Comparison of ENCODE assay signal across 9 cellular contexts in the genomic region with DNA sequence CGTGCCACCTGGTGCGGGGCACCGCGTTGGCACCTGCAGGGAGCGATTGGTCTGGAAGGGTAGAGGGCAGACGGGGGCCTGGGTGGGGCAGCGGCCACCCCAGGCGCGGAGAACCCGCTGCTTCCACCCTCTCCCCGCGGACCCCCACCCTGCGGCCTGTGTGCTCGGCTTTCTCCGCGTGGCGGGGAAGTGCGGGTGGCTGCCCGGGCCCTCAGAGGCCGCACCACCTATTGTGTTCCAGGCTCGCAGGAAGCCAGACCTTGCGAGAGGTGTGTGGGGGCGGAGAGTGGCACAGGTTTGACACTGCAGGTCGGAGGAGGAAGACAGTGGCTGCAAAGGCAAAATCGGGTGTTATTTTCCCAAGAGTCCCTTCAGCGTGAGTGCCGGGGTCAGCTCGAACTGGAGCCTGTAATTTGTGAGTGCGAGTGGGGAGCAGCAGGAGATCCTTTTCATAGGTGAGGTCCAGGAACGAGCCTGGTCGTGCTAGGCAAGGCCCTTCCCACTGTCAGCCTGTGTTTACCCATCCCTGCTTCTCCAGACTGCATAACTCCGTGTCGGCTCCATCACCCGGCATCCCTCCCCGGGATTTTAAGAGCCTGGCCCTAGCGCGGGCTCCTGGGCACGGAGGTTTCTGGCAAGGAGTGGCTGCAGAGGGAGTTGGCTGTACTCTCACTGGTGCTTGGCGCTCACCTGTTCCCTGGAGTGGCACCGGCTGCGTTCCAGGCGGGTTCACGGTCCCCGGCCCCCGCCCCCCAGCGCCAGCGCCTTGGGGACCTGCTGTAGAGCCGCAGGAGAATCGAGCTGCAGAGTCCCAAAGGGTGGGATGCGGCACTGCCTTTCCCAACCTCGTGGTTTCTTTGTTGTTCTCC. TPM values are rescaled to one million over a fixed set of nuclear protein-coding genes. Genes with fewer than 3 reads are reported as not detected.
DNase-seq lines count a peak whose midpoint lies in the region; ATAC-seq and TF ChIP-seq lines count a peak whose summit lies in the region.
"Had no signal": no experiment of that assay in that cellular context is flagged by ENCODE, and none has a peak within 500 bp of the region (broad histone marks: within the 10 kb centered on the region; RNA-seq: fewer than 3 reads in every experiment).

No MANE protein-coding gene starts in this region.

- H3K27ac ChIP-seq in CD4-positive, CD25-positive, alpha-beta regulatory T cell (ENCODE audit: insufficient read depth, low read length, poor library complexity, severe bottlenecking) = no peak overlapping the region
- H3K27ac ChIP-seq in OCI-LY3 (ENCODE audit: low read length) (peak overlapping the region; percentile 34), esophagus (ENCODE audit: low read depth in 2 of 2, low read length in 1 of 2) (no peak overlapping the region), sigmoid colon (no peak overlapping the region)
- H3K27ac ChIP-seq: right lobe of liver had no signal

- H3K79me2 ChIP-seq in OCI-LY3 (ENCODE audit: low read length) = peaks cover 20% of the 10 kb centered on the region

- H3K4me2 ChIP-seq in OCI-LY3 (ENCODE audit: low read length) = peak overlapping the region; percentile 80

- peaks cover 44% of the 10 kb centered on the region for H3K27me3 ChIP-seq in CD4-positive, CD25-positive, alpha-beta regulatory T cell (ENCODE audit: control insufficient read depth, insufficient read depth, low read length)
- peaks cover 23% of the 10 kb centered on the region for H3K27me3 ChIP-seq in HAP-1 (ENCODE audit: low read depth)
- no peaks in the 10 kb centered on the region for H3K27me3 ChIP-seq in OCI-LY3 (ENCODE audit: low read depth, low read length)
- peaks cover 0 to 21% of the 10 kb centered on the region in 2 donors for H3K27me3 ChIP-seq in esophagus (ENCODE audit: control insufficient read depth in 1 of 2, insufficient read depth in 2 of 2, low read length in 2 of 2)
- H3K27me3 ChIP-seq in sigmoid colon = peaks cover 18 to 67% (median 44%) of the 10 kb centered on the region in 3 donors

- TF ChIP-seq CTCF in OCI-LY3 (IDR thresholded peaks at IDR 0.05; ENCODE audit: low read depth, low read length) (no peak), sigmoid colon (IDR thresholded peaks at IDR 0.05) (no peak)

- H3K9ac ChIP-seq in OCI-LY3 (ENCODE audit: low read length) = peak overlapping the region; percentile 75

- H3K4me1 ChIP-seq in CD4-positive, CD25-positive, alpha-beta regulatory T cell (ENCODE audit: control insufficient read depth, insufficient read depth, low read length, poor library complexity, severe bottlenecking) = peaks cover 25% of the 10 kb centered on the region
- H3K4me1 ChIP-seq in HAP-1 (no peaks in the 10 kb centered on the region), OCI-LY3 (ENCODE audit: low read length) (peaks cover 22% of the 10 kb centered on the region), esophagus (ENCODE audit: control insufficient read depth in 2 of 2, insufficient read depth in 2 of 2, low read length in 1 of 2) (peaks cover 3 to 15% of the 10 kb centered on the region in 2 donors), sigmoid colon (peaks cover 0 to 28% (median 25%) of the 10 kb centered on the region in 4 donors)

- H3K27me3 Mint-ChIP-seq in CD4-positive, CD25-positive, alpha-beta regulatory T cell = peaks cover 80% of the 10 kb centered on the region

- H2AFZ ChIP-seq in OCI-LY3 (ENCODE audit: low read depth, low read length) = peak overlapping the region; percentile 36; the same call in 1 of the 2 replicates

- peaks cover 3% of the 10 kb centered on the region for H3K36me3 Mint-ChIP-seq in CD4-positive, CD25-positive, alpha-beta regulatory T cell

- peaks cover 0 to 5% (median 1%) of the 10 kb centered on the region in 7 donors for H3K9me3 Mint-ChIP-seq in CD4-positive, CD25-positive, alpha-beta regulatory T cell

- in situ Hi-C loops in HAP-1 (cut with MboI; ENCODE audit: low sequenced_read_pairs) = no loop called here

- no peaks in the 10 kb centered on the region for H4K20me1 ChIP-seq in OCI-LY3 (ENCODE audit: insufficient read depth, low read length)

- peaks cover 0 to 16% (median 9%) of the 10 kb centered on the region in 4 donors for H3K4me1 Mint-ChIP-seq in CD4-positive, CD25-positive, alpha-beta regulatory T cell

- TF ChIP-seq POLR2A in sigmoid colon (IDR thresholded peaks at IDR 0.05) = no peak

- intact Hi-C loops in sigmoid colon (cut with DNase I) = no loop called here

- no peaks in the 10 kb centered on the region for H3K36me3 ChIP-seq in CD4-positive, CD25-positive, alpha-beta regulatory T cell (ENCODE audit: control insufficient read depth, insufficient read depth, low read length)
- H3K36me3 ChIP-seq in HAP-1 (replicated peaks) (no peaks in the 10 kb centered on the region), OCI-LY3 (replicated peaks; ENCODE audit: low read depth, low read length) (peaks cover 7% of the 10 kb centered on the region), esophagus (ENCODE audit: control insufficient read depth in 2 of 2, insufficient read depth in 2 of 2, low read length in 1 of 2) (no peaks in the 10 kb centered on the region), sigmoid colon (no peaks in the 10 kb centered on the region)
- H3K36me3 ChIP-seq: right lobe of liver had no signal

- no peak for ATAC-seq in CD4-positive, CD25-positive, alpha-beta regulatory T cell (ENCODE audit: low read depth in 2 of 2)
- no peak for ATAC-seq in HG02981 (IDR thresholded peaks at IDR 0.05; ENCODE audit: unreplicated experiment)

- no peak overlapping the region for H3K4me3 ChIP-seq in CD4-positive, CD25-positive, alpha-beta regulatory T cell (ENCODE audit: low read depth, low read length)
- H3K4me3 ChIP-seq in HAP-1 (peak overlapping the region; percentile 28), OCI-LY3 (ENCODE audit: low read length) (peak overlapping the region; percentile 88), esophagus (ENCODE audit: low read depth in 1 of 2, low read length in 2 of 2) (peak overlapping the region; percentile 21 to 37), sigmoid colon (peak overlapping the region in 3 of 4 donors; percentile 34 to 50 (median 46))

- peak overlapping the region; percentile 1 to 81 (median 62) for H3K4me3 Mint-ChIP-seq in CD4-positive, CD25-positive, alpha-beta regulatory T cell

- 5 to 15% methylated on average over 44 to 51 of the region's 51 CpGs for WGBS in esophagus, 2 donors
- 5 to 6% methylated on average over 51 of the region's 51 CpGs for WGBS in sigmoid colon, 2 donors

- TF ChIP-seq EP300 in sigmoid colon (IDR thresholded peaks at IDR 0.05) = no peak

- no peak for DNase-seq in CD4-positive, CD25-positive, alpha-beta regulatory T cell
- no peak for DNase-seq in HAP-1 (ENCODE audit: low spot score in 2 of 2)
- DNase-seq in sigmoid colon = no peak
- no peak for DNase-seq in medulla oblongata (ENCODE audit: extremely low spot score)
- no peak for DNase-seq in NCI-H1048 (lab: John Stamatoyannopoulos, UW)

- peaks cover 0 to 3% of the 10 kb centered on the region in 2 experiments for H3K9me3 ChIP-seq in CD4-positive, CD25-positive, alpha-beta regulatory T cell (ENCODE audit: control insufficient read depth in 2 of 2, low read length in 2 of 2)
- H3K9me3 ChIP-seq in HAP-1 (no peaks in the 10 kb centered on the region; the same call in 1 of the 2 replicates), OCI-LY3 (ENCODE audit: insufficient read depth, low read length) (no peaks in the 10 kb centered on the region), esophagus (ENCODE audit: control insufficient read depth in 2 of 2, insufficient read depth in 1 of 2, low read depth in 1 of 2, low read length in 1 of 2) (no peaks in the 10 kb centered on the region), sigmoid colon (no peaks in the 10 kb centered on the region)
- H3K9me3 ChIP-seq: right lobe of liver had no signal

- no peak overlapping the region for H3K27ac Mint-ChIP-seq in CD4-positive, CD25-positive, alpha-beta regulatory T cell

RNA-seq across cellular contexts. Expression of gene TBC1D30, which starts 0.9 kb away (rescaled TPM):
- 0.12 TPM for total RNA-seq in CD4-positive, CD25-positive, alpha-beta regulatory T cell
- polyA plus RNA-seq in CD4-positive, CD25-positive, alpha-beta regulatory T cell = under 1 TPM in 2 of 4 donors, not detected in 2; 0.07 to 0.25 TPM
- polyA plus RNA-seq in esophagus = under 1 TPM; 0.18 to 0.66 TPM
- 1 to 10 TPM in 1 of 4 donors, under 1 TPM in 3; 0.36 to 4.3 (median 0.74) TPM for total RNA-seq in sigmoid colon
- 1 to 10 TPM; 2.3 to 3.5 (median 2.4) TPM for polyA plus RNA-seq in sigmoid colon
